ENCODE assay signal across 16 cellular contexts in genomic region chr1:21239181-21239580, GRCh38. TPM values are rescaled to one million over a fixed set of nuclear protein-coding genes. Genes with fewer than 3 reads are reported as not detected.
DNase-seq lines count a peak whose midpoint lies in the region; ATAC-seq, FAIRE-seq and TF ChIP-seq lines count a peak whose summit lies in the region.
"Had no signal": no experiment of that assay in that cellular context is flagged by ENCODE, and none has a peak within 500 bp of the region (broad histone marks: within the 10 kb centered on the region; RNA-seq: fewer than 3 reads in every experiment).

No MANE protein-coding gene starts in this region.

- H3K4me1 ChIP-seq in GM12878 (ENCODE audit: control insufficient read depth, insufficient read depth, low read length) (no peaks in the 10 kb centered on the region), spleen (no peaks in the 10 kb centered on the region)
- H3K4me1 ChIP-seq in effector memory CD4-positive, alpha-beta T cell (ENCODE audit: control insufficient read depth, insufficient read depth, low read length, poor library complexity, severe bottlenecking): no peaks in the 10 kb centered on the region
- H3K4me1 ChIP-seq: upper lobe of left lung had no signal

- H3K9me3 ChIP-seq in MG63 (no peaks in the 10 kb centered on the region), GM12878 (replicated peaks; ENCODE audit: control insufficient read depth, insufficient read depth, low read length) (no peaks in the 10 kb centered on the region), spleen (no peaks in the 10 kb centered on the region)
- no peaks in the 10 kb centered on the region for H3K9me3 ChIP-seq in effector memory CD4-positive, alpha-beta T cell (ENCODE audit: control insufficient read depth, low read length)
- H3K9me3 ChIP-seq: BLaER1, upper lobe of left lung had no signal

- no peaks in the 10 kb centered on the region for H3K79me2 ChIP-seq in GM12878 (ENCODE audit: control insufficient read depth, insufficient read depth, low read length)

- no peak for TF ChIP-seq CTCF in GM12865 (IDR thresholded peaks at IDR 0.05; ENCODE audit: insufficient read depth, low read depth, low read length, missing control alignments)
- no peak for TF ChIP-seq CTCF in GM12878 (IDR thresholded peaks at IDR 0.05 in 2 of 3, conservative IDR thresholded peaks at IDR 0.05 in 1 of 3; ENCODE audit: control insufficient read depth in 2 of 3, extremely low read depth in 1 of 3, insufficient read depth in 1 of 3, low read depth in 3 of 3, low read length in 3 of 3)
- no peak for TF ChIP-seq CTCF in osteocyte (IDR thresholded peaks at IDR 0.05)
- TF ChIP-seq CTCF in spleen (IDR thresholded peaks at IDR 0.05 in 8 of 11, conservative IDR thresholded peaks at IDR 0.05 in 3 of 11): no peak

- TF ChIP-seq RAD21 in GM12878 (IDR thresholded peaks at IDR 0.05; ENCODE audit: insufficient read depth, low read depth, low read length): no peak

- no peak overlapping the region for H3K4me2 ChIP-seq in GM12878 (ENCODE audit: control insufficient read depth, insufficient read depth)
- H3K4me2 ChIP-seq: BLaER1 had no signal

- 51% methylated on average over 11 of the region's 11 CpGs for WGBS in GM12878 (ENCODE audit: insufficient coverage, insufficient replicate concordance, low lambda C conversion rate, missing lambda C conversion rate)
- WGBS in spleen, 5 donors: 72 to 83% (median 81%) methylated on average over 10 to 11 of the region's 11 CpGs

- intact Hi-C loops in GM12878 (cut with micrococcal nuclease; ENCODE audit: unreplicated experiment) (no loop called here), spleen (cut with DNase I; ENCODE audit: low total_unique reads) (no loop called here)

- no peaks in the 10 kb centered on the region for H3K9me3 Mint-ChIP-seq in osteocyte (ENCODE audit: unreplicated experiment)

- H3K36me3 Mint-ChIP-seq in osteocyte (ENCODE audit: unreplicated experiment): peaks cover 39% of the 10 kb centered on the region

- H3K4me3 ChIP-seq in GM12865 (ENCODE audit: low read depth, low read length) (no peak overlapping the region), MG63 (no peak overlapping the region), GM12878 (no peak overlapping the region), spleen (no peak overlapping the region)
- H3K4me3 ChIP-seq in effector memory CD4-positive, alpha-beta T cell (ENCODE audit: insufficient read depth, low read depth, low read length, poor library complexity, severe bottlenecking): no peak overlapping the region
- H3K4me3 ChIP-seq: BLaER1, upper lobe of left lung had no signal

- no peak overlapping the region for H2AFZ ChIP-seq in GM12878 (ENCODE audit: control insufficient read depth, low read depth, low read length)

- H3K27me3 Mint-ChIP-seq in osteocyte (ENCODE audit: unreplicated experiment): no peaks in the 10 kb centered on the region

- no peak overlapping the region for H3K4me3 Mint-ChIP-seq in osteocyte (ENCODE audit: unreplicated experiment)

- H3K27ac ChIP-seq in GM12878 (ENCODE audit: control insufficient read depth, insufficient read depth) (no peak overlapping the region), spleen (no peak overlapping the region)
- no peak overlapping the region for H3K27ac ChIP-seq in effector memory CD4-positive, alpha-beta T cell (ENCODE audit: insufficient read depth, low read length, poor library complexity, severe bottlenecking)
- H3K27ac ChIP-seq: BLaER1, upper lobe of left lung had no signal

- TF ChIP-seq EP300 in GM12878 (IDR thresholded peaks at IDR 0.05; ENCODE audit: borderline replicate concordance in 1 of 2, control insufficient read depth in 1 of 2, low read depth in 2 of 2, low read length in 2 of 2): no peak

- RAD21 ChIA-PET in GM12878 (lab: Charles Lee; ENCODE audit: unreplicated experiment): no interaction called here

- peak; percentile 19 for DNase-seq in GM12865 (ENCODE audit: low read depth)
- DNase-seq in MG63: peak; percentile 76
- no peak for DNase-seq in GM12878 (ENCODE audit: low read depth, low spot score)
- no peak for DNase-seq in osteocyte (ENCODE audit: extremely low spot score, unreplicated experiment)
- no peak for DNase-seq in spleen
- no peak for DNase-seq in AG20443 (ENCODE audit: low spot score)
- DNase-seq in effector memory CD4-positive, alpha-beta T cell: no peak
- DNase-seq: activated CD8-positive, alpha-beta memory T cell treated with anti-CD3 and anti-CD28 coated beads, Interleukin-2, amount 50 U/mL, for 4 hours; DMS79 treated with DMSO at 0.1 percent for 48 hours; left cardiac atrium; NCI-H1105; stimulated activated CD4-positive, alpha-beta T cell treated with anti-CD3 and anti-CD28 coated beads, Interleukin-2, amount 100 ng/mL, for 24 hours; upper lobe of left lung had no signal

- FAIRE-seq in GM12878 (lab: Jason Lieb, UNC): no peak
- FAIRE-seq: GM12892 had no signal

- in situ Hi-C loops in GM12878 (cut with MboI): no loop called here

- peak overlapping the region; percentile 68 for H3K27ac Mint-ChIP-seq in osteocyte (ENCODE audit: unreplicated experiment)

- H4K20me1 ChIP-seq in GM12878 (ENCODE audit: control insufficient read depth, insufficient read depth): no peaks in the 10 kb centered on the region
- H4K20me1 ChIP-seq: BLaER1 had no signal

- no peak overlapping the region for H3K9ac ChIP-seq in GM12878 (ENCODE audit: control insufficient read depth, insufficient read depth, low read length)
- H3K9ac ChIP-seq: BLaER1 had no signal

- TF ChIP-seq POLR2A in GM12878 (IDR thresholded peaks at IDR 0.05; ENCODE audit: low read depth, low read length) (no peak), spleen (IDR thresholded peaks at IDR 0.05) (no peak)

- H3K27me3 ChIP-seq in MG63: no peaks in the 10 kb centered on the region
- no peaks in the 10 kb centered on the region for H3K27me3 ChIP-seq in GM12878 (replicated peaks in 1 of 2; ENCODE audit: control insufficient read depth in 2 of 2, insufficient read depth in 2 of 2, low read length in 1 of 2)
- H3K27me3 ChIP-seq in spleen (replicated peaks in 1 of 7): no peaks in the 10 kb centered on the region
- H3K27me3 ChIP-seq in effector memory CD4-positive, alpha-beta T cell (replicated peaks; ENCODE audit: control insufficient read depth, insufficient read depth, low read length, poor library complexity, severe bottlenecking): no peaks in the 10 kb centered on the region
- H3K27me3 ChIP-seq: BLaER1, upper lobe of left lung had no signal

- CTCF ChIA-PET in GM12878 (lab: Yijun Ruan, JAX): interaction anchor here (0.6 to 0.7 kb wide), 3 partner anchors 8 to 129 kb away, joined by 3 read pairs; no protein-coding TSS in a partner anchor

- H3K4me1 Mint-ChIP-seq in osteocyte (ENCODE audit: unreplicated experiment): peaks cover 38% of the 10 kb centered on the region

- SMC1A ChIA-PET in GM12878 (lab: Charles Lee; ENCODE audit: uncharacterized antibody, unreplicated experiment): interaction anchor here (1.3 kb wide), 1 partner anchor 16 kb away, joined by 3 read pairs; no protein-coding TSS in a partner anchor

- peak; percentile 79 for ATAC-seq in GM12878
- no peak for ATAC-seq in GM18868 (IDR thresholded peaks at IDR 0.05; ENCODE audit: unreplicated experiment)

- POLR2A ChIA-PET in GM12878 (lab: Charles Lee): no interaction called here

- BruUV-seq in GM12878 (replicated peaks; lab: Mats Ljungman, UMichigan): no TSS peak

- H3K36me3 ChIP-seq in MG63 (no peaks in the 10 kb centered on the region), GM12878 (ENCODE audit: control insufficient read depth in 2 of 2, insufficient read depth in 2 of 2, low read length in 1 of 2) (peaks cover 3 to 16% of the 10 kb centered on the region in 2 experiments; a peak in 3 of 4 replicates), spleen (peaks cover 4 to 100% (median 99%) of the 10 kb centered on the region in 6 donors)
- H3K36me3 ChIP-seq in effector memory CD4-positive, alpha-beta T cell (ENCODE audit: control insufficient read depth, insufficient read depth, low read length): peaks cover 87% of the 10 kb centered on the region

TF ChIP-seq in GM12878, 131 proteins besides CTCF, POLR2A, EP300 and RAD21 (continues in another document):
- TF ChIP-seq CBX5 (IDR thresholded peaks at IDR 0.05; ENCODE audit: low read depth) (no peak), TCF3 (IDR thresholded peaks at IDR 0.05; ENCODE audit: borderline replicate concordance, insufficient read depth, low read depth, low read length) (no peak), NR2F1 (conservative IDR thresholded peaks at IDR 0.05) (peak; percentile 39; the same call in 1 of the 2 replicates)

RNA-seq across cellular contexts. Expression of gene ECE1, which starts 51.1 kb away (rescaled TPM):
- 10.5 and 11.4 TPM in 2 replicates for total RNA-seq in MG63 (2014; rRNA removed; shearing (Covaris generic); ENCODE audit: low replicate concordance)
- total RNA-seq in GM12878 (2013; cell fraction: nucleolus; rRNA removed): 121 and 133 TPM in 2 replicates
- total RNA-seq in GM12878 (2014; rRNA removed) (39.9 and 40.5 TPM in 2 replicates), GM12878 (2014; rRNA removed; fragmentation: Illumina TruSeq; extraction: Trizol) (19.2 and 20.4 TPM in 2 replicates), GM12878 (2021) (81.0 and 81.5 TPM in 2 replicates), osteocyte (217 and 236 TPM in 2 replicates), spleen (100 to 1,000 TPM in 5 of 7 donors, 10 to 100 TPM in 2; 95.3 to 142 (median 124) TPM)
- 13.5 TPM for polyA plus RNA-seq in GM12878 (2011; ENCODE audit: low read depth)
- polyA plus RNA-seq in GM12878 (2011; rRNA removed) (23.4 and 34.2 TPM in 2 replicates), GM12878 (2014; fragmentation: Illumina TruSeq; extraction: Trizol) (39.6 and 50.9 TPM in 2 replicates), GM12878 (2014; fragmentation: Nextera tagmentation; extraction: Ambion mirVana) (1 to 10 TPM in 1 of 2 experiments, under 1 TPM in 1; 0.97 to 2.4 TPM), GM12878 (2014; rRNA removed) (32.2 and 41.0 TPM in 2 replicates), GM12878 (2016; fragmentation: Nextera tagmentation; extraction: Ambion mirVana) (10 to 100 TPM; 40.5 to 43.6 TPM), spleen (10 to 100 TPM; 17.2 to 44.4 (median 24.1) TPM)
- 20.8 and 22.4 TPM in 2 replicates for polyA plus RNA-seq in GM12878 (2011; cell fraction: cytosol; rRNA removed)
- 46.3 and 47.3 TPM in 2 replicates for polyA plus RNA-seq in GM12878 (2011; cell fraction: nucleus; rRNA removed)
- 11.0 and 13.7 TPM in 2 replicates for polyA plus RNA-seq in GM12878 (2012)
- 36.1 and 38.8 TPM in 2 replicates for polyA minus RNA-seq in GM12878 (2011; rRNA and poly(A)+ RNA removed)
- polyA minus RNA-seq in GM12878 (2011; cell fraction: cytosol; rRNA and poly(A)+ RNA removed): 15.8 and 16.8 TPM in 2 replicates
- polyA minus RNA-seq in GM12878 (2011; cell fraction: nucleus; rRNA and poly(A)+ RNA removed): 31.1 and 39.1 TPM in 2 replicates

Comparison
In these comparisons a context has a peak if more than half of its experiments do, and no peak if none do; other contexts are left out.
1. DNase-seq: peak in GM12865 (single experiment) and MG63 (single experiment); none in GM12878 (single experiment), osteocyte (single experiment), spleen (single experiment), AG20443 (single experiment) and effector memory CD4-positive, alpha-beta T cell (0 of 3).